In genomic region chr17:63741251-63742049, GRCh38 we compare ENCODE assay signal across 1 cellular context.
TF ChIP-seq lines count a peak whose summit lies in the region.

TSS of gene STRADA (minus strand) at chr17:63741799. CDS start at chr17:63728369, 13,430 bp downstream.

TF ChIP-seq in HepG2, 621 proteins besides CTCF, POLR2A, EP300 and RAD21 (continued from another document and continues in another):
- TF ChIP-seq ZBTB25 (CRISPR knock-in tag; IDR thresholded peaks at IDR 0.05) = peak; percentile 96
- TF ChIP-seq ZNF576 (CRISPR knock-in tag; IDR thresholded peaks at IDR 0.05) = no peak
- no peak for TF ChIP-seq CENPBD1 (CRISPR knock-in tag; IDR thresholded peaks at IDR 0.05; ENCODE audit: borderline replicate concordance, low read depth)
- peak; percentile 70 for TF ChIP-seq GATAD1 (CRISPR knock-in tag; IDR thresholded peaks at IDR 0.05)
- peak; percentile 95 for TF ChIP-seq ZBTB2 (CRISPR knock-in tag; IDR thresholded peaks at IDR 0.05; ENCODE audit: low read depth)
- peak; percentile 88 for TF ChIP-seq MYC (CRISPR knock-in tag; IDR thresholded peaks at IDR 0.05; ENCODE audit: borderline replicate concordance)
- peak; percentile 9 for TF ChIP-seq TEAD3 (CRISPR knock-in tag; optimal IDR thresholded peaks at IDR 0.05; ENCODE audit: borderline replicate concordance)
- no peak; the same call in none of the 2 replicates for TF ChIP-seq SAFB2 (CRISPR knock-in tag; IDR thresholded peaks at IDR 0.05; ENCODE audit: borderline replicate concordance, low read depth)
- peak; percentile 82 for TF ChIP-seq PHF20 (CRISPR knock-in tag; IDR thresholded peaks at IDR 0.05)
- peak; percentile 68; the same call in 1 of the 2 replicates for TF ChIP-seq KDM5A (IDR thresholded peaks at IDR 0.05; ENCODE audit: borderline replicate concordance, low read length)
- TF ChIP-seq ZHX2 (IDR thresholded peaks at IDR 0.05; ENCODE audit: low read depth) = no peak
- 0 out of 2 replicates have a peak, but pooled peaks have one; percentile 52 for TF ChIP-seq ZHX2 (CRISPR knock-in tag; IDR thresholded peaks at IDR 0.05; ENCODE audit: borderline replicate concordance)
- TF ChIP-seq RARA (CRISPR knock-in tag; IDR thresholded peaks at IDR 0.05) = no peak; the same call in 1 of the 2 replicates
- TF ChIP-seq ZNF749 (CRISPR knock-in tag; IDR thresholded peaks at IDR 0.05; ENCODE audit: borderline replicate concordance) = peak; percentile 73
- TF ChIP-seq ZBED4 (CRISPR knock-in tag; IDR thresholded peaks at IDR 0.05; ENCODE audit: borderline replicate concordance) = no peak; the same call in 1 of the 2 replicates
- TF ChIP-seq RFXAP (CRISPR knock-in tag; IDR thresholded peaks at IDR 0.05; ENCODE audit: borderline replicate concordance) = peak; percentile 27; the same call in 1 of the 2 replicates
- TF ChIP-seq ZNF879 (CRISPR knock-in tag; IDR thresholded peaks at IDR 0.05) = no peak; the same call in 1 of the 2 replicates
- no peak; the same call in 1 of the 2 replicates for TF ChIP-seq SIX1 (CRISPR knock-in tag; IDR thresholded peaks at IDR 0.05; ENCODE audit: borderline replicate concordance)
- peak; percentile 23; the same call in 1 of the 2 replicates for TF ChIP-seq ZNF253 (CRISPR knock-in tag; IDR thresholded peaks at IDR 0.05; ENCODE audit: borderline replicate concordance)
- TF ChIP-seq ZKSCAN5 (CRISPR knock-in tag; IDR thresholded peaks at IDR 0.05) = no peak
- 0 out of 2 replicates have a peak, but pooled peaks have one; percentile 44 for TF ChIP-seq HINFP (CRISPR knock-in tag; IDR thresholded peaks at IDR 0.05; ENCODE audit: low read depth)
- peak; percentile 98 for TF ChIP-seq HNRNPLL (IDR thresholded peaks at IDR 0.05; ENCODE audit: low read depth, low read length, poor library complexity, severe bottlenecking)
- TF ChIP-seq BRCA1 (CRISPR knock-in tag; IDR thresholded peaks at IDR 0.05) = no peak; the same call in 1 of the 2 replicates
- peak; percentile 59 for TF ChIP-seq SRSF1 (optimal IDR thresholded peaks at IDR 0.05; ENCODE audit: low read depth, low read length)
- no peak for TF ChIP-seq NFRKB (IDR thresholded peaks at IDR 0.05)
- TF ChIP-seq CC2D1A (CRISPR knock-in tag; IDR thresholded peaks at IDR 0.05) = no peak
- no peak; the same call in 1 of the 2 replicates for TF ChIP-seq AHDC1 (CRISPR knock-in tag; IDR thresholded peaks at IDR 0.05; ENCODE audit: borderline replicate concordance)
